Comparison of ENCODE assay signal across 9 cellular contexts in the genomic region with DNA sequence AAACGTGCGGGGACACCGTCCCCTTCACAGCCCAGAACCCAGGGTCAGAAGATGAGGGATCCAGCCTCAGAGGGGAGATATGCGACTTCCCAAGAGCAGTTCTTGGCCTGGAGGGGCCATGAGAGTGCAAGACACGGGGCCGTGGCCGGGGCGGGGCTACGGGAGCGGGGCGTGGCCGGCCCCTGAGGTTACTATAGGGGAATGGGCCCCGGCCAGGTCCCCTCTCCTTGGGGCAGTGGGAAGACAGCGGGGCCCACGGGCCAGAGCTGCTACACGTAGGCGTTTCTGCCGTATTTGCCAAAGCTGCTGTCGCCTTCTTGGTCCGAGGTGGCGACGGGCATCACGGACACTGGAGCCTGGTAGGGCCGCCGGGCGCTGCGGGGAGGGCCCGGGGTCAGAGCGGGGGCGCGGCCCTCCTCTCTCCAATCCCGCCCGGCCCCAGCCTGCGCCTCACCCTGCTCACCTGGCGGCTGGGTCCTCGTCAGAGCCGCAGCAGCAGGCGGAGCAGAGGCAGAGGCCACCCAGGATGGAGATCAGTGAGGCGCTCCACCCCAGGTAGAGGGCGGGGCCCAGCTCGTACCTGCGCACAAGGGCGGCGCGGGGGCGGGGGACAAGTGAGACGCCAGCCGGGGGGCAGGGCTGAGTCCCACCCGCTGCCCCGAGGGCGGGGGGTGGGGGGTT. TPM values are rescaled to one million over a fixed set of nuclear protein-coding genes. Genes with fewer than 3 reads are reported as not detected.
DNase-seq lines count a peak whose midpoint lies in the region; ATAC-seq, FAIRE-seq and TF ChIP-seq lines count a peak whose summit lies in the region.
"Had no signal": no experiment of that assay in that cellular context is flagged by ENCODE, and none has a peak within 500 bp of the region (broad histone marks: within the 10 kb centered on the region; RNA-seq: fewer than 3 reads in every experiment).

No MANE protein-coding gene starts in this region.

- ATAC-seq in HG03135 (IDR thresholded peaks at IDR 0.05; ENCODE audit: unreplicated experiment) = no peak
- ATAC-seq: GM12878 had no signal

- H3K9ac ChIP-seq in HUES6 (ENCODE audit: low read length) (peak overlapping the region; percentile 57), SK-N-SH (no peak overlapping the region)

- DNase-seq in SK-N-SH = peak; percentile 56
- DNase-seq in iPS DF 6.9 (ENCODE audit: low read depth, low spot score) = no peak
- DNase-seq in H54 (ENCODE audit: insufficient read length, low spot score) = no peak
- DNase-seq in stimulated activated CD4-positive, alpha-beta T cell treated with anti-CD3 and anti-CD28 coated beads, Interleukin-4, amount 100 ng/mL, for 1 hour = no peak
- DNase-seq in GM12891 (ENCODE audit: insufficient read length, low spot score) = no peak

- no peak overlapping the region for H2AFZ ChIP-seq in SK-N-SH (ENCODE audit: low read depth)

- FAIRE-seq in H54 (lab: Jason Lieb, UNC) (no peak), GM12891 (lab: Jason Lieb, UNC) (no peak)
- FAIRE-seq: GM12878 had no signal

- no peaks in the 10 kb centered on the region for H3K9me2 ChIP-seq in SK-N-SH

- H3K79me2 ChIP-seq in SK-N-SH (ENCODE audit: insufficient read depth) = no peaks in the 10 kb centered on the region

- H3K27me3 ChIP-seq in HUES6 (ENCODE audit: control insufficient read depth, insufficient read depth, low read length) (no peaks in the 10 kb centered on the region), SK-N-SH (ENCODE audit: insufficient read depth) (no peaks in the 10 kb centered on the region), iPS DF 6.9 (ENCODE audit: control insufficient read depth, insufficient read depth, low read length) (no peaks in the 10 kb centered on the region)

- POLR2A ChIA-PET in SK-N-SH (lab: Yijun Ruan, JAX) = interaction anchor here (1.4 to 3.4 kb wide), 2 partner anchors 12 to 15 kb away, joined by 4 to 15 read pairs; partner anchors contain the start of genes PLOD3 and ZNHIT1

- H3K4me3 ChIP-seq in HUES6 (ENCODE audit: low read depth, low read length) (peak overlapping the region; percentile 82), SK-N-SH (ENCODE audit: low read depth in 2 of 2, low read length in 1 of 2) (no peak overlapping the region), iPS DF 6.9 (ENCODE audit: low read length) (peak overlapping the region; percentile 64), skin epidermis (peak overlapping the region; percentile 11 to 40 (median 29))
- H3K4me3 ChIP-seq: GM12878 had no signal

- H3K4me1 ChIP-seq in HUES6 (ENCODE audit: control insufficient read depth, insufficient read depth, low read length) (peaks cover 15% of the 10 kb centered on the region), SK-N-SH (ENCODE audit: control insufficient read depth in 1 of 2, insufficient read depth in 2 of 2, low read depth in 1 of 2, low read length in 1 of 2) (peaks cover 0 to 5% of the 10 kb centered on the region in 2 experiments; a peak in 1 of 4 replicates), iPS DF 6.9 (ENCODE audit: control insufficient read depth, insufficient read depth, low read length) (peaks cover 6% of the 10 kb centered on the region)

- peaks cover 10% of the 10 kb centered on the region for H3K36me3 ChIP-seq in HUES6 (ENCODE audit: control insufficient read depth, insufficient read depth, low read length)
- H3K36me3 ChIP-seq in SK-N-SH (replicated peaks in 1 of 2; ENCODE audit: control insufficient read depth in 1 of 2, insufficient read depth in 2 of 2, low read length in 1 of 2) = peaks cover 13 to 18% of the 10 kb centered on the region in 2 experiments
- no peaks in the 10 kb centered on the region for H3K36me3 ChIP-seq in iPS DF 6.9 (ENCODE audit: control insufficient read depth, insufficient read depth, low read length)

- peaks cover 6% of the 10 kb centered on the region for H3F3A ChIP-seq in SK-N-SH (replicated peaks; ENCODE audit: insufficient read depth)

- no peak for TF ChIP-seq EP300 in SK-N-SH (IDR thresholded peaks at IDR 0.05; ENCODE audit: borderline replicate concordance in 1 of 2, low read depth in 1 of 2, low read length in 1 of 2)

- CTCF ChIA-PET in SK-N-SH (lab: Yijun Ruan, JAX) = interaction anchor here (0.5 to 3.0 kb wide), 4 partner anchors 11 to 88 kb away, joined by 3 to 10 read pairs (median 4); no protein-coding TSS in a partner anchor

- TF ChIP-seq POLR2A in H54 (IDR thresholded peaks at IDR 0.05; ENCODE audit: low read depth, low read length) (no peak), GM12891 (IDR thresholded peaks at IDR 0.05; ENCODE audit: low read depth, low read length) (no peak)

- no peak for TF ChIP-seq RAD21 in SK-N-SH (IDR thresholded peaks at IDR 0.05; ENCODE audit: low read length)

- TF ChIP-seq CTCF in SK-N-SH (IDR thresholded peaks at IDR 0.05) = no peak

- H4K20me1 ChIP-seq in SK-N-SH (ENCODE audit: insufficient read depth) = no peaks in the 10 kb centered on the region

- WGBS in SK-N-SH (ENCODE audit: low lambda C conversion rate) = 83% methylated on average over 40 of the region's 51 CpGs
- no CpG with 5 or more reads among the region's 51 CpGs for WGBS in iPS DF 6.9 (ENCODE audit: insufficient coverage, insufficient read length)

- H3K4me2 ChIP-seq in SK-N-SH = no peak overlapping the region

- H3K9me3 ChIP-seq in HUES6 (ENCODE audit: control insufficient read depth, insufficient read depth, low read depth, low read length) (no peaks in the 10 kb centered on the region), SK-N-SH (no peaks in the 10 kb centered on the region), iPS DF 6.9 (ENCODE audit: control insufficient read depth, insufficient read depth, low read length) (no peaks in the 10 kb centered on the region)

- H3K27ac ChIP-seq in HUES6 (ENCODE audit: low read depth, low read length) = 0 out of 2 replicates have a peak overlapping the region, but pooled peaks have one; percentile 40
- no peak overlapping the region for H3K27ac ChIP-seq in SK-N-SH (ENCODE audit: low read depth in 2 of 2, low read length in 1 of 2)
- no peak overlapping the region for H3K27ac ChIP-seq in iPS DF 6.9 (ENCODE audit: low read length)
- H3K27ac ChIP-seq in skin epidermis = peak overlapping the region in 15 of 21 experiments; percentile 36 to 77 (median 56)

TF ChIP-seq in SK-N-SH, 30 proteins besides CTCF, POLR2A, EP300 and RAD21:
- 0 out of 2 replicates have a peak, but pooled peaks have one; percentile 18 for TF ChIP-seq POLR2AphosphoS5 (IDR thresholded peaks at IDR 0.05; ENCODE audit: low read depth, low read length)
- TF ChIP-seq, protein P1, sequence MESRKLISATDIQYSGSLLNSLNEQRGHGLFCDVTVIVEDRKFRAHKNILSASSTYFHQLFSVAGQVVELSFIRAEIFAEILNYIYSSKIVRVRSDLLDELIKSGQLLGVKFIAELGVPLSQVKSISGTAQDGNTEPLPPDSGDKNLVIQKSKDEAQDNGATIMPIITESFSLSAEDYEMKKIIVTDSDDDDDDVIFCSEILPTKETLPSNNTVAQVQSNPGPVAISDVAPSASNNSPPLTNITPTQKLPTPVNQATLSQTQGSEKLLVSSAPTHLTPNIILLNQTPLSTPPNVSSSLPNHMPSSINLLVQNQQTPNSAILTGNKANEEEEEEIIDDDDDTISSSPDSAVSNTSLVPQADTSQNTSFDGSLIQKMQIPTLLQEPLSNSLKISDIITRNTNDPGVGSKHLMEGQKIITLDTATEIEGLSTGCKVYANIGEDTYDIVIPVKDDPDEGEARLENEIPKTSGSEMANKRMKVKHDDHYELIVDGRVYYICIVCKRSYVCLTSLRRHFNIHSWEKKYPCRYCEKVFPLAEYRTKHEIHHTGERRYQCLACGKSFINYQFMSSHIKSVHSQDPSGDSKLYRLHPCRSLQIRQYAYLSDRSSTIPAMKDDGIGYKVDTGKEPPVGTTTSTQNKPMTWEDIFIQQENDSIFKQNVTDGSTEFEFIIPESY (IDR thresholded peaks at IDR 0.05; ENCODE audit: borderline replicate concordance, low read depth) = no peak

TF ChIP-seq in GM12891, 5 proteins besides CTCF, POLR2A, EP300 and RAD21:
- TF ChIP-seq POU2F2 (IDR thresholded peaks at IDR 0.05; ENCODE audit: low read depth, low read length) (no peak), SPI1 (IDR thresholded peaks at IDR 0.05; ENCODE audit: low read depth, low read length) (no peak), POLR2AphosphoS5 (IDR thresholded peaks at IDR 0.05; ENCODE audit: low read depth, low read length) (no peak)
TF ChIP-seq in GM12891: peak in this region for 0.

RNA-seq across cellular contexts. Expression of gene CLDN15, which starts 5.3 kb away (rescaled TPM):
- polyA plus RNA-seq in SK-N-SH (2012; rRNA removed) = 24.0 and 29.0 TPM in 2 replicates
- 4.8 and 8.1 TPM in 2 replicates for polyA plus RNA-seq in SK-N-SH (2012; cell fraction: cytosol; rRNA removed)
- 139 and 167 TPM in 2 replicates for polyA plus RNA-seq in SK-N-SH (2012; cell fraction: nucleus; rRNA removed)
- 5.1 TPM for polyA plus RNA-seq in GM12891 (2012; ENCODE audit: low read depth, missing spikeins)

RNA-seq across cellular contexts. Expression of gene FIS1, which starts 12.6 kb away (rescaled TPM):
- polyA plus RNA-seq in SK-N-SH (2012; rRNA removed) = 1,071 and 1,313 TPM in 2 replicates
- polyA plus RNA-seq in SK-N-SH (2012; cell fraction: cytosol; rRNA removed) = 949 and 1,101 TPM in 2 replicates
- polyA plus RNA-seq in SK-N-SH (2012; cell fraction: nucleus; rRNA removed) = 516 and 580 TPM in 2 replicates
- polyA plus RNA-seq in GM12891 (2012; ENCODE audit: low read depth, missing spikeins) = 141 TPM

RNA-seq across cellular contexts. Expression of gene ZNHIT1, which starts 14.3 kb away (rescaled TPM):
- polyA plus RNA-seq in SK-N-SH (2012; rRNA removed) = 71.6 and 101 TPM in 2 replicates
- 71.5 and 71.8 TPM in 2 replicates for polyA plus RNA-seq in SK-N-SH (2012; cell fraction: cytosol; rRNA removed)
- 53.6 and 77.5 TPM in 2 replicates for polyA plus RNA-seq in SK-N-SH (2012; cell fraction: nucleus; rRNA removed)
- polyA plus RNA-seq in GM12891 (2012; ENCODE audit: low read depth, missing spikeins) = 55.0 TPM

RNA-seq across cellular contexts. Expression of gene PLOD3, which starts 14.9 kb away (rescaled TPM):
- 134 and 276 TPM in 2 replicates for polyA plus RNA-seq in SK-N-SH (2012; rRNA removed)
- polyA plus RNA-seq in SK-N-SH (2012; cell fraction: cytosol; rRNA removed) = 143 and 163 TPM in 2 replicates
- polyA plus RNA-seq in SK-N-SH (2012; cell fraction: nucleus; rRNA removed) = 295 and 343 TPM in 2 replicates
- 13.8 TPM for polyA plus RNA-seq in GM12891 (2012; ENCODE audit: low read depth, missing spikeins)

RNA-seq across cellular contexts. Expression of gene MOGAT3, which starts 31.4 kb away (rescaled TPM):
- not detected in 2 replicates for polyA plus RNA-seq in SK-N-SH (2012; rRNA removed)
- not detected in 2 replicates for polyA plus RNA-seq in SK-N-SH (2012; cell fraction: cytosol; rRNA removed)
- polyA plus RNA-seq in SK-N-SH (2012; cell fraction: nucleus; rRNA removed) = not detected in 2 replicates
- polyA plus RNA-seq in GM12891 (2012; ENCODE audit: low read depth, missing spikeins) = not detected

Comparison
In these comparisons a context has a peak if more than half of its experiments do, and no peak if none do; other contexts are left out.
1. H3K27ac ChIP-seq: peak in HUES6 (single experiment) and skin epidermis (15 of 21); none in SK-N-SH (0 of 2) and iPS DF 6.9 (single experiment).
2. H3K4me3 ChIP-seq: peak in HUES6 (single experiment), iPS DF 6.9 (single experiment) and skin epidermis (7 of 7); none in SK-N-SH (0 of 2).